1 cellular context compared by ENCODE assay signal in genomic region chr14:103103461-103104388, GRCh38.
TF ChIP-seq lines count a peak whose summit lies in the region.

No MANE protein-coding gene starts in this region.

TF ChIP-seq in HepG2, 621 proteins besides CTCF, POLR2A, EP300 and RAD21 (continued from another document and continues in another):
- TF ChIP-seq PAXIP1 (CRISPR knock-in tag; conservative IDR thresholded peaks at IDR 0.05) (peak; percentile 86), ZNF598 (CRISPR knock-in tag; IDR thresholded peaks at IDR 0.05; ENCODE audit: borderline replicate concordance) (0 out of 2 replicates have a peak, but pooled peaks have one; percentile 11), DMAP1 (CRISPR knock-in tag; IDR thresholded peaks at IDR 0.05) (0 out of 2 replicates have a peak, but pooled peaks have one; percentile 21), ZNF772 (CRISPR knock-in tag; IDR thresholded peaks at IDR 0.05) (0 out of 2 replicates have a peak, but pooled peaks have one; percentile 30), AKNA (CRISPR knock-in tag; IDR thresholded peaks at IDR 0.05; ENCODE audit: borderline replicate concordance) (no peak), ZBTB8A (CRISPR knock-in tag; IDR thresholded peaks at IDR 0.05; ENCODE audit: borderline replicate concordance, low read depth) (no peak), ZHX1 (CRISPR knock-in tag; IDR thresholded peaks at IDR 0.05; ENCODE audit: low read depth) (no peak; the same call in 1 of the 2 replicates), ZNF557 (CRISPR knock-in tag; IDR thresholded peaks at IDR 0.05) (peak; percentile 58; the same call in 1 of the 2 replicates), ATF1 (CRISPR knock-in tag; IDR thresholded peaks at IDR 0.05) (no peak), SP140L (CRISPR knock-in tag; IDR thresholded peaks at IDR 0.05; ENCODE audit: borderline replicate concordance) (no peak), BCLAF1 (IDR thresholded peaks at IDR 0.05) (no peak), PRDM15 (CRISPR knock-in tag; IDR thresholded peaks at IDR 0.05) (peak; percentile 51), ATRX (CRISPR knock-in tag; IDR thresholded peaks at IDR 0.05; ENCODE audit: borderline replicate concordance) (no peak), HMGA1 (CRISPR knock-in tag; conservative IDR thresholded peaks at IDR 0.05) (no peak), ZNF414 (CRISPR knock-in tag; IDR thresholded peaks at IDR 0.05) (peak; percentile 89; the same call in 1 of the 2 replicates), ZKSCAN5 (CRISPR knock-in tag; IDR thresholded peaks at IDR 0.05) (no peak), ZNF333 (CRISPR knock-in tag; IDR thresholded peaks at IDR 0.05; ENCODE audit: borderline replicate concordance) (peak; percentile 30; the same call in 1 of the 2 replicates), AFF4 (CRISPR knock-in tag; IDR thresholded peaks at IDR 0.05) (no peak), ZBTB38 (CRISPR knock-in tag; IDR thresholded peaks at IDR 0.05) (peak; percentile 90), ATAD3A (CRISPR knock-in tag; IDR thresholded peaks at IDR 0.05) (no peak), NCOA5 (CRISPR knock-in tag; IDR thresholded peaks at IDR 0.05) (no peak), ZNF597 (CRISPR knock-in tag; IDR thresholded peaks at IDR 0.05) (no peak; the same call in 1 of the 2 replicates)
